ENCODE assay signal across 1 cellular context in genomic region chr7:28200598-28200997, GRCh38.
TF ChIP-seq lines count a peak whose summit lies in the region.

No MANE protein-coding gene starts in this region.

TF ChIP-seq in GM23338, 12 proteins besides CTCF, POLR2A, EP300 and RAD21:
- TF ChIP-seq ZNF462 (CRISPR knock-in tag; IDR thresholded peaks at IDR 0.05) (no peak), ZNF114 (CRISPR knock-in tag; IDR thresholded peaks at IDR 0.05) (no peak), NANOG (IDR thresholded peaks at IDR 0.05; ENCODE audit: borderline replicate concordance) (no peak), ETS1 (IDR thresholded peaks at IDR 0.05) (no peak), CREB1 (CRISPR knock-in tag; IDR thresholded peaks at IDR 0.05; ENCODE audit: low read depth) (no peak), STAT1 (IDR thresholded peaks at IDR 0.05; ENCODE audit: unreplicated experiment) (no peak), EZH2 (IDR thresholded peaks at IDR 0.05; ENCODE audit: low read depth, unreplicated experiment) (no peak), ZNF331 (CRISPR knock-in tag; IDR thresholded peaks at IDR 0.05; ENCODE audit: low read depth) (no peak), REST (IDR thresholded peaks at IDR 0.05; ENCODE audit: unreplicated experiment) (no peak), JUNB (IDR thresholded peaks at IDR 0.05; ENCODE audit: unreplicated experiment) (no peak), POLR2AphosphoS5 (IDR thresholded peaks at IDR 0.05; ENCODE audit: low read depth) (no peak), EZH2phosphoT487 (IDR thresholded peaks at IDR 0.05; ENCODE audit: unreplicated experiment) (no peak)
